Comparison of ENCODE assay signal across 14 cellular contexts in genomic region chr17:48729335-48730239, GRCh38. TPM values are rescaled to one million over a fixed set of nuclear protein-coding genes. Genes with fewer than 3 reads are reported as not detected.
A peak's percentile ranks its signal among the peaks of the same experiment; 100 is the strongest.
DNase-seq lines count a peak whose midpoint lies in the region; ATAC-seq, FAIRE-seq and TF ChIP-seq lines count a peak whose summit lies in the region.
"Had no signal": no experiment of that assay in that cellular context is flagged by ENCODE, and none has a peak within 500 bp of the region (broad histone marks: within the 10 kb centered on the region; RNA-seq: fewer than 3 reads in every experiment).

No MANE protein-coding gene starts in this region.

- intact Hi-C loops in left ventricle myocardium inferior (cut with micrococcal nuclease) (no loop called here), Right ventricle myocardium inferior (cut with DNase I) (loop anchor here (5.0 kb wide), 1 partner anchor 148 kb away; no protein-coding TSS in a partner anchor), HepG2 (cut with micrococcal nuclease; ENCODE audit: unreplicated experiment) (loop anchor here (1.0 kb wide), 1 partner anchor 12 kb away; no protein-coding TSS in a partner anchor)

- H3K79me1 ChIP-seq in mesenchymal stem cell (replicated peaks; ENCODE audit: low read length, poor library complexity, severe bottlenecking), result no peaks in the 10 kb centered on the region

- H3K36me3 ChIP-seq in left ventricle myocardium inferior, result no peaks in the 10 kb centered on the region
- H3K36me3 ChIP-seq in RWPE2 (ENCODE audit: low read depth), result no peaks in the 10 kb centered on the region
- peaks cover 0 to 3% of the 10 kb centered on the region in 2 experiments for H3K36me3 ChIP-seq in mesenchymal stem cell (ENCODE audit: control insufficient read depth in 1 of 2, insufficient read depth in 2 of 2, low read depth in 1 of 2, low read length in 2 of 2)
- no peaks in the 10 kb centered on the region for H3K36me3 ChIP-seq in HepG2 (replicated peaks in 1 of 2; ENCODE audit: control insufficient read depth in 1 of 2, insufficient read depth in 2 of 2, low read length in 2 of 2)
- H3K36me3 ChIP-seq: BE2C, esophagus squamous epithelium had no signal

- no peak overlapping the region for H2BK5ac ChIP-seq in mesenchymal stem cell (ENCODE audit: low read depth, low read length, poor library complexity, severe bottlenecking)

- no peak for ATAC-seq in Right ventricle myocardium inferior
- no peak for ATAC-seq in RWPE2 (ENCODE audit: low read depth)
- ATAC-seq in HepG2, result no peak

- H3K9ac ChIP-seq in mesenchymal stem cell (ENCODE audit: low read length) (no peak overlapping the region), HepG2 (ENCODE audit: insufficient read depth, low read depth, low read length) (no peak overlapping the region)

- H2AK5ac ChIP-seq in mesenchymal stem cell (ENCODE audit: low read length, severe bottlenecking), result no peak overlapping the region

- peak overlapping the region; percentile 46 for H3K4me3 ChIP-seq in left ventricle myocardium inferior
- H3K4me3 ChIP-seq in RWPE2 (ENCODE audit: severe bottlenecking), result no peak overlapping the region
- no peak overlapping the region for H3K4me3 ChIP-seq in mesenchymal stem cell (ENCODE audit: insufficient read depth in 1 of 2, low read depth in 1 of 2, low read length in 2 of 2)
- H3K4me3 ChIP-seq in HepG2 (replicated peaks in 1 of 3; ENCODE audit: insufficient read depth in 1 of 3, low read depth in 2 of 3, low read length in 3 of 3), result no peak overlapping the region

- H2AFZ ChIP-seq in mesenchymal stem cell (ENCODE audit: low read depth, low read length), result no peak overlapping the region
- no peak overlapping the region for H2AFZ ChIP-seq in HepG2 (ENCODE audit: low read length)

- TF ChIP-seq EP300 in HepG2 (IDR thresholded peaks at IDR 0.05; ENCODE audit: low read depth in 2 of 2, low read length in 2 of 2), result no peak
- no peak for TF ChIP-seq EP300 in HepG2 (CRISPR knock-in tag; IDR thresholded peaks at IDR 0.05; ENCODE audit: borderline replicate concordance)

- no peak overlapping the region for H2BK15ac ChIP-seq in mesenchymal stem cell (ENCODE audit: low read depth, poor library complexity, severe bottlenecking)

- H3K79me2 ChIP-seq in HepG2 (ENCODE audit: insufficient read depth, low read length), result no peaks in the 10 kb centered on the region

- no peak overlapping the region for H2BK12ac ChIP-seq in mesenchymal stem cell (ENCODE audit: low read length in 2 of 2)

- 14% methylated on average over 19 of the region's 19 CpGs for WGBS in mesenchymal stem cell
- 28% methylated on average over 19 of the region's 19 CpGs for WGBS in HepG2 (ENCODE audit: low lambda C conversion rate)

- H3K18ac ChIP-seq in mesenchymal stem cell (ENCODE audit: low read depth in 1 of 2, low read length in 2 of 2), result no peak overlapping the region

- TF ChIP-seq POLR2A in HepG2 (IDR thresholded peaks at IDR 0.05; ENCODE audit: insufficient read depth in 1 of 2, low read depth in 2 of 2, low read length in 2 of 2), result no peak

- POLR2A ChIA-PET in HepG2 (lab: Yijun Ruan, JAX), result no interaction called here

- peak overlapping the region; percentile 25 for H4K91ac ChIP-seq in mesenchymal stem cell (ENCODE audit: low read length)

- TF ChIP-seq RAD21 in HepG2 (CRISPR knock-in tag; IDR thresholded peaks at IDR 0.05), result no peak

- H3K4ac ChIP-seq in mesenchymal stem cell (ENCODE audit: low read depth in 1 of 2, low read length in 2 of 2), result no peak overlapping the region

- H4K8ac ChIP-seq in mesenchymal stem cell (ENCODE audit: low read length), result peak overlapping the region; percentile 27

- H3K9me3 ChIP-seq in left ventricle myocardium inferior (replicated peaks) (no peaks in the 10 kb centered on the region), RWPE2 (ENCODE audit: severe bottlenecking) (no peaks in the 10 kb centered on the region), mesenchymal stem cell (ENCODE audit: control insufficient read depth, low read length) (no peaks in the 10 kb centered on the region), HepG2 (ENCODE audit: low read length) (no peaks in the 10 kb centered on the region)
- H3K9me3 ChIP-seq: BE2C, esophagus squamous epithelium had no signal

- no peak overlapping the region for H3K4me2 ChIP-seq in mesenchymal stem cell (ENCODE audit: low read length, poor library complexity, severe bottlenecking)
- H3K4me2 ChIP-seq in HepG2 (ENCODE audit: low read depth, low read length), result no peak overlapping the region

- no peak overlapping the region for H2BK120ac ChIP-seq in mesenchymal stem cell (ENCODE audit: low read depth, low read length)

- TF ChIP-seq CTCF in left ventricle myocardium inferior (IDR thresholded peaks at IDR 0.05; ENCODE audit: borderline replicate concordance) (no peak), RWPE2 (IDR thresholded peaks at IDR 0.05; ENCODE audit: poor library complexity, severe bottlenecking) (no peak), HepG2 (CRISPR knock-in tag; IDR thresholded peaks at IDR 0.05) (no peak)

- H3K23ac ChIP-seq in mesenchymal stem cell (ENCODE audit: low read length in 2 of 2), result no peak overlapping the region

- peaks cover 4% of the 10 kb centered on the region; the same call in 1 of the 2 replicates for H4K20me1 ChIP-seq in HepG2 (ENCODE audit: insufficient read depth, low read length)

- CTCF ChIA-PET in HepG2 (lab: Yijun Ruan, JAX; ENCODE audit: low intra/inter-chr PET ratio, low total read pairs), result no interaction called here

- H3K27ac ChIP-seq in left ventricle myocardium inferior (replicated peaks) (no peak overlapping the region), RWPE2 (ENCODE audit: poor library complexity, severe bottlenecking) (no peak overlapping the region), mesenchymal stem cell (ENCODE audit: low read length, poor library complexity, severe bottlenecking) (no peak overlapping the region), HepG2 (ENCODE audit: extremely low read length, insufficient read depth, low read length) (no peak overlapping the region)
- H3K27ac ChIP-seq: esophagus squamous epithelium had no signal

- no peak overlapping the region for H3K14ac ChIP-seq in mesenchymal stem cell (ENCODE audit: low read length in 2 of 2)

- peaks cover 38% of the 10 kb centered on the region for H3K4me1 ChIP-seq in left ventricle myocardium inferior
- no peaks in the 10 kb centered on the region for H3K4me1 ChIP-seq in RWPE2 (ENCODE audit: insufficient read depth, poor library complexity, severe bottlenecking)
- H3K4me1 ChIP-seq in mesenchymal stem cell (ENCODE audit: control insufficient read depth, insufficient read depth, low read depth, low read length), result peaks cover 16% of the 10 kb centered on the region
- peaks cover 8% of the 10 kb centered on the region for H3K4me1 ChIP-seq in HepG2 (ENCODE audit: insufficient read depth, low read length)
- H3K4me1 ChIP-seq: BE2C had no signal

- no TSS peak for BruUV-seq in HepG2 (replicated peaks; lab: Mats Ljungman, UMichigan)

- H3K27me3 ChIP-seq in left ventricle myocardium inferior (ENCODE audit: low read depth), result peaks cover 100% of the 10 kb centered on the region
- peaks cover 96% of the 10 kb centered on the region for H3K27me3 ChIP-seq in RWPE2 (ENCODE audit: insufficient read depth, poor library complexity, severe bottlenecking)
- peaks cover 97 to 98% of the 10 kb centered on the region in 2 experiments for H3K27me3 ChIP-seq in mesenchymal stem cell (ENCODE audit: control insufficient read depth in 1 of 2, insufficient read depth in 1 of 2, low read length in 2 of 2)
- peaks cover 18 to 96% of the 10 kb centered on the region in 2 experiments; a peak in 4 of 5 replicates for H3K27me3 ChIP-seq in HepG2 (ENCODE audit: control insufficient read depth in 1 of 2, insufficient read depth in 2 of 2, low read length in 2 of 2)

- DNase-seq in left ventricle myocardium inferior (no peak), Right ventricle myocardium inferior (ENCODE audit: missing footprints) (no peak), RWPE2 (ENCODE audit: low spot score) (peak; percentile 28), mesenchymal stem cell (peak; percentile 33), HepG2 (ENCODE audit: low spot score) (no peak), NCI-H2107 (lab: John Stamatoyannopoulos, UW) (no peak), NOMO-1 treated with DMSO at 0.1 percent for 48 hours (lab: John Stamatoyannopoulos, UW; ENCODE audit: unreplicated experiment) (no peak)
- DNase-seq in stimulated activated CD4-positive, alpha-beta T cell treated with anti-CD3 and anti-CD28 coated beads, Interleukin-1b, Interleukin-23, amount 100 ng/mL, for 48 hours, result no peak
- DNase-seq: activated CD4-positive, alpha-beta T cell treated with anti-CD3 and anti-CD28 coated beads for 36 hours; BE2C; esophagus squamous epithelium had no signal

- FAIRE-seq in HepG2 (lab: Jason Lieb, UNC), result no peak

- in situ Hi-C loops in HepG2 (cut with HindIII; ENCODE audit: extremely low pct_ligation_motif_present, low pct_unique_long_range_greater_than_20kb), result loop anchor here (5.0 kb wide), 2 partner anchors 58 to 148 kb away; no protein-coding TSS in a partner anchor

RNA-seq across cellular contexts. Expression of gene HOXB13, which starts 1.0 kb away (rescaled TPM):
- not detected for total RNA-seq in left ventricle myocardium inferior
- total RNA-seq in Right ventricle myocardium inferior, result not detected
- 1.3 TPM for polyA plus RNA-seq in mesenchymal stem cell (2013, experiment 1 of 2)
- polyA plus RNA-seq in mesenchymal stem cell (2013, experiment 2 of 2), result 1.2 TPM
- not detected in 2 replicates for total RNA-seq in HepG2 (2016; rRNA removed; fragmentation: Illumina TruSeq; extraction: Trizol)
- total RNA-seq in HepG2 (2016; cell fraction: cytosol; rRNA removed; fragmentation: Illumina TruSeq; extraction: Trizol; ENCODE audit: low read depth), result not detected in 2 replicates
- total RNA-seq in HepG2 (2016; cell fraction: insoluble cytoplasmic fraction; rRNA removed; fragmentation: Illumina TruSeq; extraction: Trizol), result not detected in 2 replicates
- total RNA-seq in HepG2 (2016; cell fraction: membrane; rRNA removed; fragmentation: Illumina TruSeq; extraction: Trizol), result not detected in 2 replicates
- not detected in 2 replicates for total RNA-seq in HepG2 (2016; cell fraction: nucleus; rRNA removed; fragmentation: Illumina TruSeq; extraction: Trizol)
- not detected in 2 replicates for polyA plus RNA-seq in HepG2 (2011; rRNA removed)
- polyA plus RNA-seq in HepG2 (2011; cell fraction: cytosol; rRNA removed), result not detected in 2 replicates
- polyA plus RNA-seq in HepG2 (2011; cell fraction: nucleus; rRNA removed), result not detected in 2 replicates
- not detected in 2 replicates for polyA plus RNA-seq in HepG2 (2012)
- polyA plus RNA-seq in HepG2 (2016; cell fraction: cytosol; fragmentation: Illumina TruSeq; extraction: Trizol; ENCODE audit: low read depth), result not detected in 2 replicates
- not detected in 2 replicates for polyA plus RNA-seq in HepG2 (2016; cell fraction: insoluble cytoplasmic fraction; fragmentation: Illumina TruSeq; extraction: Trizol; ENCODE audit: low read depth)
- polyA plus RNA-seq in HepG2 (2016; cell fraction: membrane; fragmentation: Illumina TruSeq; extraction: Trizol; ENCODE audit: low read depth), result not detected in 2 replicates
- polyA plus RNA-seq in HepG2 (2016; cell fraction: nucleus; fragmentation: Illumina TruSeq; extraction: Trizol; ENCODE audit: insufficient read depth, low read depth), result not detected in 2 replicates
- 0.82 TPM in 1 of 2 replicates, not detected in the other for polyA minus RNA-seq in HepG2 (2011; rRNA and poly(A)+ RNA removed; ENCODE audit: low replicate concordance)
- polyA minus RNA-seq in HepG2 (2011; cell fraction: cytosol; rRNA and poly(A)+ RNA removed), result not detected in 2 replicates
- polyA minus RNA-seq in HepG2 (2011; cell fraction: nucleus; rRNA and poly(A)+ RNA removed), result not detected in 2 replicates
- total RNA-seq: activated CD4-positive, alpha-beta T cell treated with anti-CD3 and anti-CD28 coated beads for 36 hours; activated T-helper 2 cell treated with anti-CD3 and anti-CD28 coated beads, Interferon-gamma antibody, Interleukin-2, Interleukin-4, amounts not matched to agents 10 μg/mL and 5 μg/mL and 100 μg/mL, durations not matched to agents 14 hours and 24 hours and 36 hours; esophagus squamous epithelium; ureter had no signal

RNA-seq across cellular contexts. Expression of gene PRAC2, which starts 6.6 kb away (rescaled TPM):
- total RNA-seq in left ventricle myocardium inferior, result not detected
- not detected for total RNA-seq in Right ventricle myocardium inferior
- 1.5 TPM for polyA plus RNA-seq in mesenchymal stem cell (2013, experiment 1 of 2)
- 1.0 TPM for polyA plus RNA-seq in mesenchymal stem cell (2013, experiment 2 of 2)
- not detected in 2 replicates for total RNA-seq in HepG2 (2016; rRNA removed; fragmentation: Illumina TruSeq; extraction: Trizol)
- total RNA-seq in HepG2 (2016; cell fraction: cytosol; rRNA removed; fragmentation: Illumina TruSeq; extraction: Trizol; ENCODE audit: low read depth), result not detected in 2 replicates
- total RNA-seq in HepG2 (2016; cell fraction: insoluble cytoplasmic fraction; rRNA removed; fragmentation: Illumina TruSeq; extraction: Trizol), result not detected in 2 replicates
- not detected in 2 replicates for total RNA-seq in HepG2 (2016; cell fraction: membrane; rRNA removed; fragmentation: Illumina TruSeq; extraction: Trizol)
- total RNA-seq in HepG2 (2016; cell fraction: nucleus; rRNA removed; fragmentation: Illumina TruSeq; extraction: Trizol), result not detected in 2 replicates
- not detected in 2 replicates for polyA plus RNA-seq in HepG2 (2011; rRNA removed)
- polyA plus RNA-seq in HepG2 (2011; cell fraction: cytosol; rRNA removed), result not detected in 2 replicates
- polyA plus RNA-seq in HepG2 (2011; cell fraction: nucleus; rRNA removed), result not detected in 2 replicates
- not detected in 2 replicates for polyA plus RNA-seq in HepG2 (2012)
- polyA plus RNA-seq in HepG2 (2016; cell fraction: cytosol; fragmentation: Illumina TruSeq; extraction: Trizol; ENCODE audit: low read depth), result not detected in 2 replicates
- not detected in 2 replicates for polyA plus RNA-seq in HepG2 (2016; cell fraction: insoluble cytoplasmic fraction; fragmentation: Illumina TruSeq; extraction: Trizol; ENCODE audit: low read depth)
- polyA plus RNA-seq in HepG2 (2016; cell fraction: membrane; fragmentation: Illumina TruSeq; extraction: Trizol; ENCODE audit: low read depth), result not detected in 2 replicates
- polyA plus RNA-seq in HepG2 (2016; cell fraction: nucleus; fragmentation: Illumina TruSeq; extraction: Trizol; ENCODE audit: insufficient read depth, low read depth), result not detected in 2 replicates
- polyA minus RNA-seq in HepG2 (2011; rRNA and poly(A)+ RNA removed; ENCODE audit: low replicate concordance), result not detected in 2 replicates
- polyA minus RNA-seq in HepG2 (2011; cell fraction: cytosol; rRNA and poly(A)+ RNA removed), result not detected in 2 replicates
- polyA minus RNA-seq in HepG2 (2011; cell fraction: nucleus; rRNA and poly(A)+ RNA removed), result not detected in 2 replicates
- total RNA-seq: activated CD4-positive, alpha-beta T cell treated with anti-CD3 and anti-CD28 coated beads for 36 hours; activated T-helper 2 cell treated with anti-CD3 and anti-CD28 coated beads, Interferon-gamma antibody, Interleukin-2, Interleukin-4, amounts not matched to agents 10 μg/mL and 5 μg/mL and 100 μg/mL, durations not matched to agents 14 hours and 24 hours and 36 hours; cardiac septum; esophagus squamous epithelium; ureter had no signal

RNA-seq across cellular contexts. Expression of gene PRAC1, which starts 7.3 kb away (rescaled TPM):
- total RNA-seq in left ventricle myocardium inferior (not detected), Right ventricle myocardium inferior (not detected), HepG2 (2016; rRNA removed; fragmentation: Illumina TruSeq; extraction: Trizol) (not detected in 2 replicates)
- polyA plus RNA-seq in mesenchymal stem cell (2013, experiment 1 of 2), result not detected
- polyA plus RNA-seq in mesenchymal stem cell (2013, experiment 2 of 2), result not detected
- total RNA-seq in HepG2 (2016; cell fraction: cytosol; rRNA removed; fragmentation: Illumina TruSeq; extraction: Trizol; ENCODE audit: low read depth), result not detected in 2 replicates
- not detected in 2 replicates for total RNA-seq in HepG2 (2016; cell fraction: insoluble cytoplasmic fraction; rRNA removed; fragmentation: Illumina TruSeq; extraction: Trizol)
- total RNA-seq in HepG2 (2016; cell fraction: membrane; rRNA removed; fragmentation: Illumina TruSeq; extraction: Trizol), result not detected in 2 replicates
- total RNA-seq in HepG2 (2016; cell fraction: nucleus; rRNA removed; fragmentation: Illumina TruSeq; extraction: Trizol), result not detected in 2 replicates
- not detected in 2 replicates for polyA plus RNA-seq in HepG2 (2011; rRNA removed)
- polyA plus RNA-seq in HepG2 (2011; cell fraction: cytosol; rRNA removed), result not detected in 2 replicates
- polyA plus RNA-seq in HepG2 (2011; cell fraction: nucleus; rRNA removed), result not detected in 2 replicates
- polyA plus RNA-seq in HepG2 (2012), result not detected in 2 replicates
- not detected in 2 replicates for polyA plus RNA-seq in HepG2 (2016; cell fraction: cytosol; fragmentation: Illumina TruSeq; extraction: Trizol; ENCODE audit: low read depth)
- not detected in 2 replicates for polyA plus RNA-seq in HepG2 (2016; cell fraction: insoluble cytoplasmic fraction; fragmentation: Illumina TruSeq; extraction: Trizol; ENCODE audit: low read depth)
- polyA plus RNA-seq in HepG2 (2016; cell fraction: membrane; fragmentation: Illumina TruSeq; extraction: Trizol; ENCODE audit: low read depth), result not detected in 2 replicates
- polyA plus RNA-seq in HepG2 (2016; cell fraction: nucleus; fragmentation: Illumina TruSeq; extraction: Trizol; ENCODE audit: insufficient read depth, low read depth), result not detected in 2 replicates
- polyA minus RNA-seq in HepG2 (2011; rRNA and poly(A)+ RNA removed; ENCODE audit: low replicate concordance), result not detected in 2 replicates
- polyA minus RNA-seq in HepG2 (2011; cell fraction: cytosol; rRNA and poly(A)+ RNA removed), result not detected in 2 replicates
- polyA minus RNA-seq in HepG2 (2011; cell fraction: nucleus; rRNA and poly(A)+ RNA removed), result not detected in 2 replicates
- total RNA-seq: activated CD4-positive, alpha-beta T cell treated with anti-CD3 and anti-CD28 coated beads for 36 hours; activated T-helper 2 cell treated with anti-CD3 and anti-CD28 coated beads, Interferon-gamma antibody, Interleukin-2, Interleukin-4, amounts not matched to agents 10 μg/mL and 5 μg/mL and 100 μg/mL, durations not matched to agents 14 hours and 24 hours and 36 hours; cardiac septum; esophagus squamous epithelium; ureter had no signal

Comparison
In these comparisons a context has a peak if more than half of its experiments do, and no peak if none do; other contexts are left out.
1. DNase-seq: peak in RWPE2 (single experiment) and mesenchymal stem cell (single experiment); none in left ventricle myocardium inferior (single experiment), Right ventricle myocardium inferior (single experiment), HepG2 (single experiment), NCI-H2107 (single experiment), stimulated activated CD4-positive, alpha-beta T cell treated with anti-CD3 and anti-CD28 coated beads, Interleukin-1b, Interleukin-23, amount 100 ng/mL, for 48 hours (single experiment) and NOMO-1 treated with DMSO at 0.1 percent for 48 hours (single experiment).